In the genomic region with DNA sequence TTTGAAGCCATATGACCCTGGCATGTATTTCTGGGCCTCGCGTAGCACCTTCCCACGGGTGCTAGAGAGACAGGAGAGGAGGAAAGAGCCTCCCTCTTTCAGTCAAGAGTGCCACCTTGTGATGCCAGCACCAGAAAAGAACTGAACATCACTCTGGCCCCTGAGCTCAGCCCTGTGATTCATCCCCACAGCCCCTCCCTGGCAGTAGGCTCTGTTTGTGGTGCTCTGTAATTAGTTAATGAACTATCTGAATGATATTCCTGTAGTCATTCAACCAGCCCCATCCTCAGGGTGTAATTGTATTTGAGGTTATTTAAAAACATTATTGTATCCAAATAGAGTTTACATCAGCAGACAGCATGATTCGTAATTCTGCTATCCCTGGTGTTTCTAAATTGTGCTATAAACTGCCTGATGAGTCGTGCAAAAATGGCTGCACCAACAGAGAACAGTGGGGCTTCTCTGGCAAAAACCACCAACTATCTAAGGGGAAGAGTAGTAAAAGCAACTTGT, we compare ENCODE assay signal across 14 cellular contexts. TPM values are rescaled to one million over a fixed set of nuclear protein-coding genes. Genes with fewer than 3 reads are reported as not detected.
DNase-seq lines count a peak whose midpoint lies in the region; ATAC-seq, FAIRE-seq and TF ChIP-seq lines count a peak whose summit lies in the region.
"Had no signal": no experiment of that assay in that cellular context is flagged by ENCODE, and none has a peak within 500 bp of the region (broad histone marks: within the 10 kb centered on the region; RNA-seq: fewer than 3 reads in every experiment).

No MANE protein-coding gene starts in this region.

- H3K9me3 Mint-ChIP-seq in CD8-positive, alpha-beta T cell = no peaks in the 10 kb centered on the region
- H3K9me3 Mint-ChIP-seq: activated CD4-positive, alpha-beta memory T cell treated with anti-CD3 and anti-CD28 coated beads, Interleukin-2, amount 10 ng/mL, durations not matched to agents 7 days and 5 days; activated naive CD8-positive, alpha-beta T cell treated with anti-CD3 and anti-CD28 coated beads, Interleukin-2, amount 10 ng/mL, durations not matched to agents 7 days and 5 days; CD4-positive, alpha-beta T cell had no signal

- H3K27ac Mint-ChIP-seq in CD8-positive, alpha-beta T cell = no peak overlapping the region
- H3K27ac Mint-ChIP-seq: activated CD4-positive, alpha-beta memory T cell treated with anti-CD3 and anti-CD28 coated beads, Interleukin-2, amount 10 ng/mL, durations not matched to agents 7 days and 5 days; activated naive CD8-positive, alpha-beta T cell treated with anti-CD3 and anti-CD28 coated beads, Interleukin-2, amount 10 ng/mL, durations not matched to agents 7 days and 5 days; CD4-positive, alpha-beta T cell had no signal

- no peak for TF ChIP-seq POLR2A in A549 (IDR thresholded peaks at IDR 0.05; ENCODE audit: low read length)

- CTCF ChIA-PET in A549 (lab: Yijun Ruan, JAX) = interaction anchor here (0.5 to 5.8 kb wide), 7 partner anchors 11 to 224 kb away, joined by 3 to 35 read pairs (median 3); no protein-coding TSS in a partner anchor
- CTCF ChIA-PET in CD8-positive, alpha-beta T cell (lab: Charles Lee) = interaction anchor here (0.6 kb wide), 1 partner anchor 70 kb away, joined by 3 read pairs; no protein-coding TSS in a partner anchor

- intact Hi-C loops in CD8-positive, alpha-beta T cell (cut with DNase I, micrococcal nuclease) = no loop called here

- H3K4me3 ChIP-seq in A549 (no peak overlapping the region), BE2C (ENCODE audit: low read depth, low read length) (no peak overlapping the region)
- H3K4me3 ChIP-seq in CD8-positive, alpha-beta T cell (ENCODE audit: low read depth, low read length) = no peak overlapping the region
- H3K4me3 ChIP-seq: dorsolateral prefrontal cortex, left lung had no signal

- POLR2A ChIA-PET in A549 (lab: Yijun Ruan, JAX) = interaction anchor here (1.5 kb wide), 1 partner anchor 23 kb away, joined by 4 read pairs; a partner anchor contains a TSS
- POLR2A ChIA-PET in CD8-positive, alpha-beta T cell (lab: Charles Lee) = interaction anchor here (0.6 kb wide), 1 partner anchor 35 kb away, joined by 3 read pairs; no protein-coding TSS in a partner anchor

- H3K4me1 Mint-ChIP-seq in CD8-positive, alpha-beta T cell (ENCODE audit: low read depth) = no peaks in the 10 kb centered on the region
- H3K4me1 Mint-ChIP-seq: activated CD4-positive, alpha-beta memory T cell treated with anti-CD3 and anti-CD28 coated beads, Interleukin-2, amount 10 ng/mL, durations not matched to agents 7 days and 5 days had no signal

- no peaks in the 10 kb centered on the region for H3K27me3 ChIP-seq in CD8-positive, alpha-beta T cell (ENCODE audit: insufficient read depth, low read length)
- no peaks in the 10 kb centered on the region for H3K27me3 ChIP-seq in BE2C
- H3K27me3 ChIP-seq: dorsolateral prefrontal cortex, left lung had no signal

- ATAC-seq in A549 = peak; percentile 71 to 79; a peak in 5 of 6 replicates
- peak; percentile 67 for ATAC-seq in SK-N-SH treated with all-trans-retinoic acid at 6 μM for 48 hours
- ATAC-seq in CD8-positive, alpha-beta T cell = no peak
- ATAC-seq: left lung had no signal

- H3K27me3 Mint-ChIP-seq in CD8-positive, alpha-beta T cell (ENCODE audit: low read depth) = no peaks in the 10 kb centered on the region
- H3K27me3 Mint-ChIP-seq: activated CD4-positive, alpha-beta memory T cell treated with anti-CD3 and anti-CD28 coated beads, Interleukin-2, amount 10 ng/mL, durations not matched to agents 7 days and 5 days; CD4-positive, alpha-beta T cell had no signal

- 62% methylated on average over 5 of the region's 5 CpGs for WGBS in A549 (ENCODE audit: missing lambda C conversion rate)

- no peak for TF ChIP-seq EP300 in A549 (IDR thresholded peaks at IDR 0.05)

- in situ Hi-C loops in G401 (cut with HindIII; ENCODE audit: low sequenced_read_pairs) = no loop called here

- FAIRE-seq in A549 (lab: Jason Lieb, UNC) = no peak

- no peak overlapping the region for H3K4me3 Mint-ChIP-seq in CD8-positive, alpha-beta T cell
- H3K4me3 Mint-ChIP-seq: activated CD4-positive, alpha-beta memory T cell treated with anti-CD3 and anti-CD28 coated beads, Interleukin-2, amount 10 ng/mL, durations not matched to agents 7 days and 5 days; activated naive CD8-positive, alpha-beta T cell treated with anti-CD3 and anti-CD28 coated beads, Interleukin-2, amount 10 ng/mL, durations not matched to agents 7 days and 5 days; CD4-positive, alpha-beta T cell had no signal

- peak overlapping the region; percentile 50 for H3K4me2 ChIP-seq in A549

- no peak for DNase-seq in A549 (ENCODE audit: low read depth in 1 of 2, low spot score in 1 of 2)
- DNase-seq in G401 (ENCODE audit: low spot score) = peak; percentile 35
- peak; percentile 52 for DNase-seq in foreskin melanocyte
- DNase-seq in OCI-M1 (lab: John Stamatoyannopoulos, UW) = no peak
- no peak for DNase-seq in NCI-H146 treated with DMSO at 0.1 percent for 48 hours (lab: John Stamatoyannopoulos, UW; ENCODE audit: unreplicated experiment)
- DNase-seq in CD8-positive, alpha-beta T cell = no peak
- no peak for DNase-seq in BE2C
- DNase-seq: activated CD4-positive, alpha-beta memory T cell treated with anti-CD3 and anti-CD28 coated beads, Interleukin-2, amount 10 ng/mL, durations not matched to agents 7 days and 5 days; activated naive CD8-positive, alpha-beta T cell treated with anti-CD3 and anti-CD28 coated beads, Interleukin-2, amount 10 ng/mL, durations not matched to agents 7 days and 5 days; CD4-positive, alpha-beta T cell; left lung; NCI-H2081 had no signal

- no peak for TF ChIP-seq RAD21 in A549 (conservative IDR thresholded peaks at IDR 0.05 in 1 of 2, IDR thresholded peaks at IDR 0.05 in 1 of 2)

- peak overlapping the region in 1 of 2 experiments; percentile 12; a peak in 1 of 6 replicates for H3K27ac ChIP-seq in A549
- H3K27ac ChIP-seq in CD8-positive, alpha-beta T cell (ENCODE audit: low read depth, low read length) = no peak overlapping the region
- H3K27ac ChIP-seq: left lung had no signal

- H3K4me1 ChIP-seq in A549 (peaks cover 10% of the 10 kb centered on the region), BE2C (peaks cover 20% of the 10 kb centered on the region)
- no peaks in the 10 kb centered on the region for H3K4me1 ChIP-seq in CD8-positive, alpha-beta T cell (ENCODE audit: insufficient read depth, low read length)

- no peaks in the 10 kb centered on the region for H3K9me3 ChIP-seq in A549
- no peaks in the 10 kb centered on the region for H3K9me3 ChIP-seq in CD8-positive, alpha-beta T cell (ENCODE audit: low read length)
- no peaks in the 10 kb centered on the region for H3K9me3 ChIP-seq in BE2C
- H3K9me3 ChIP-seq: left lung had no signal

- no peak for TF ChIP-seq CTCF in A549 (IDR thresholded peaks at IDR 0.05)
- TF ChIP-seq CTCF in CD8-positive, alpha-beta T cell (IDR thresholded peaks at IDR 0.05) = no peak
- TF ChIP-seq CTCF in BE2C (IDR thresholded peaks at IDR 0.05; ENCODE audit: low read depth, low read length) = no peak

- no peaks in the 10 kb centered on the region for H3K36me3 Mint-ChIP-seq in CD8-positive, alpha-beta T cell
- H3K36me3 Mint-ChIP-seq: activated naive CD8-positive, alpha-beta T cell treated with anti-CD3 and anti-CD28 coated beads, Interleukin-2, amount 10 ng/mL, durations not matched to agents 7 days and 5 days had no signal

- no peaks in the 10 kb centered on the region for H3K36me3 ChIP-seq in CD8-positive, alpha-beta T cell (ENCODE audit: insufficient read depth, low read length)
- H3K36me3 ChIP-seq in BE2C = no peaks in the 10 kb centered on the region
- H3K36me3 ChIP-seq: left lung had no signal

TF ChIP-seq in A549, 52 proteins besides CTCF, POLR2A, EP300 and RAD21 (continues in another document):
- TF ChIP-seq, protein P1, sequence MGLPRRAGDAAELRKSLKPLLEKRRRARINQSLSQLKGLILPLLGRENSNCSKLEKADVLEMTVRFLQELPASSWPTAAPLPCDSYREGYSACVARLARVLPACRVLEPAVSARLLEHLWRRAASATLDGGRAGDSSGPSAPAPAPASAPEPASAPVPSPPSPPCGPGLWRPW (IDR thresholded peaks at IDR 0.05) = no peak
- no peak for TF ChIP-seq KDM1A (IDR thresholded peaks at IDR 0.05; ENCODE audit: low read depth)
- TF ChIP-seq FOXS1 (CRISPR knock-in tag; IDR thresholded peaks at IDR 0.05) = no peak
- TF ChIP-seq CHD2 (IDR thresholded peaks at IDR 0.05; ENCODE audit: low read length, partially characterized antibody) = no peak

TF ChIP-seq in SK-N-SH treated with all-trans-retinoic acid at 6 μM for 48 hours, 23 proteins besides CTCF, POLR2A, EP300 and RAD21 (continues in another document):
- TF ChIP-seq, protein P2, sequence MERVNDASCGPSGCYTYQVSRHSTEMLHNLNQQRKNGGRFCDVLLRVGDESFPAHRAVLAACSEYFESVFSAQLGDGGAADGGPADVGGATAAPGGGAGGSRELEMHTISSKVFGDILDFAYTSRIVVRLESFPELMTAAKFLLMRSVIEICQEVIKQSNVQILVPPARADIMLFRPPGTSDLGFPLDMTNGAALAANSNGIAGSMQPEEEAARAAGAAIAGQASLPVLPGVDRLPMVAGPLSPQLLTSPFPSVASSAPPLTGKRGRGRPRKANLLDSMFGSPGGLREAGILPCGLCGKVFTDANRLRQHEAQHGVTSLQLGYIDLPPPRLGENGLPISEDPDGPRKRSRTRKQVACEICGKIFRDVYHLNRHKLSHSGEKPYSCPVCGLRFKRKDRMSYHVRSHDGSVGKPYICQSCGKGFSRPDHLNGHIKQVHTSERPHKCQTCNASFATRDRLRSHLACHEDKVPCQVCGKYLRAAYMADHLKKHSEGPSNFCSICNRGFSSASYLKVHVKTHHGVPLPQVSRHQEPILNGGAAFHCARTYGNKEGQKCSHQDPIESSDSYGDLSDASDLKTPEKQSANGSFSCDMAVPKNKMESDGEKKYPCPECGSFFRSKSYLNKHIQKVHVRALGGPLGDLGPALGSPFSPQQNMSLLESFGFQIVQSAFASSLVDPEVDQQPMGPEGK (CRISPR knock-in tag; IDR thresholded peaks at IDR 0.05; ENCODE audit: borderline replicate concordance) = no peak

RNA-seq across cellular contexts. Expression of a gene that starts 23.5 kb away (rescaled TPM):
- polyA plus RNA-seq in A549 (2011; rRNA removed) (101 and 115 TPM in 2 replicates), A549 (2017; fragmentation: RNase III; extraction: RNeasy Plus Mini Kit Qiagen cat#74134 plus additional on column Dnase treatment) (88.1 to 89.5 TPM (median 88.8 TPM) in 3 replicates)
- 40.8 and 45.1 TPM in 2 replicates for polyA plus RNA-seq in A549 (2012; cell fraction: cytosol; rRNA removed)
- polyA plus RNA-seq in A549 (2012; cell fraction: nucleus; rRNA removed) = 54.7 and 77.8 TPM in 2 replicates
- 61.5 and 64.7 TPM in 2 replicates for polyA minus RNA-seq in A549 (2011; rRNA and poly(A)+ RNA removed)
- 27.5 and 61.6 TPM in 2 replicates for total RNA-seq in G401 (2014; rRNA removed; shearing (Covaris generic))
- total RNA-seq in CD8-positive, alpha-beta T cell = 100 to 1,000 TPM; 159 to 172 TPM
- 84.4 TPM for polyA plus RNA-seq in BE2C (2012; ENCODE audit: insufficient read depth, insufficient read length, low read depth)

RNA-seq across cellular contexts. Expression of a gene that starts 30.9 kb away (rescaled TPM):
- 10.7 and 18.3 TPM in 2 replicates for polyA plus RNA-seq in A549 (2011; rRNA removed)
- polyA plus RNA-seq in A549 (2012; cell fraction: cytosol; rRNA removed) = 19.0 and 26.0 TPM in 2 replicates
- polyA plus RNA-seq in A549 (2012; cell fraction: nucleus; rRNA removed) = 43.7 and 44.6 TPM in 2 replicates
- polyA plus RNA-seq in A549 (2017; fragmentation: RNase III; extraction: RNeasy Plus Mini Kit Qiagen cat#74134 plus additional on column Dnase treatment) = 50.0 to 58.4 TPM (median 57.4 TPM) in 3 replicates
- polyA minus RNA-seq in A549 (2011; rRNA and poly(A)+ RNA removed) = 11.6 TPM in 2 replicates
- 8.5 and 14.6 TPM in 2 replicates for total RNA-seq in G401 (2014; rRNA removed; shearing (Covaris generic))
- 10 to 100 TPM; 20.6 to 21.8 TPM for total RNA-seq in CD8-positive, alpha-beta T cell
- polyA plus RNA-seq in BE2C (2012; ENCODE audit: insufficient read depth, insufficient read length, low read depth) = 51.7 TPM

Comparison
In these comparisons a context has a peak if more than half of its experiments do, and no peak if none do; other contexts are left out.
1. DNase-seq: peak in G401 (single experiment) and foreskin melanocyte (single experiment); none in A549 (0 of 2), OCI-M1 (single experiment), NCI-H146 treated with DMSO at 0.1 percent for 48 hours (single experiment), CD8-positive, alpha-beta T cell (0 of 7) and BE2C (single experiment).